Comparison of ENCODE assay signal across 11 cellular contexts in genomic region chr5:93890657-93891056, GRCh38.
DNase-seq lines count a peak whose midpoint lies in the region; TF ChIP-seq lines count a peak whose summit lies in the region.
"Had no signal": no experiment of that assay in that cellular context is flagged by ENCODE, and none has a peak within 500 bp of the region (broad histone marks: within the 10 kb centered on the region; RNA-seq: fewer than 3 reads in every experiment).

No MANE protein-coding gene starts in this region.

- intact Hi-C loops in posterior vena cava (cut with DNase I) = no loop called here

- DNase-seq in MV-4-11 (lab: John Stamatoyannopoulos, UW) (peak; percentile 2), NCI-H524 treated with DMSO at 0.1 percent for 48 hours (lab: John Stamatoyannopoulos, UW) (peak; percentile 60), fibroblast of the aortic adventitia (ENCODE audit: low read depth) (peak; percentile 41), retina (peak; percentile 51), activated gamma-delta T cell (lab: John Stamatoyannopoulos, UW) (no peak), posterior vena cava (ENCODE audit: low spot score) (no peak)
- no peak for DNase-seq in effector memory CD4-positive, alpha-beta T cell
- DNase-seq: activated CD8-positive, alpha-beta T cell treated with anti-CD3 and anti-CD28 coated beads for 36 hours; GOT3; NCI-H1048; right lobe of liver had no signal

- no peaks in the 10 kb centered on the region for H3K9me3 ChIP-seq in effector memory CD4-positive, alpha-beta T cell (ENCODE audit: control insufficient read depth, low read length)
- H3K9me3 ChIP-seq: right lobe of liver had no signal

- H3K27ac ChIP-seq in effector memory CD4-positive, alpha-beta T cell (ENCODE audit: insufficient read depth, low read length, poor library complexity, severe bottlenecking) = no peak overlapping the region
- H3K27ac ChIP-seq: right lobe of liver had no signal

- H3K27me3 ChIP-seq in effector memory CD4-positive, alpha-beta T cell (replicated peaks; ENCODE audit: control insufficient read depth, insufficient read depth, low read length, poor library complexity, severe bottlenecking) = no peaks in the 10 kb centered on the region
- H3K27me3 ChIP-seq: right lobe of liver had no signal

- no peaks in the 10 kb centered on the region for H3K4me1 ChIP-seq in effector memory CD4-positive, alpha-beta T cell (ENCODE audit: control insufficient read depth, insufficient read depth, low read length, poor library complexity, severe bottlenecking)

- no peak overlapping the region for H3K4me3 ChIP-seq in fibroblast of the aortic adventitia (ENCODE audit: low read depth, low read length)
- no peak overlapping the region for H3K4me3 ChIP-seq in effector memory CD4-positive, alpha-beta T cell (ENCODE audit: insufficient read depth, low read depth, low read length, poor library complexity, severe bottlenecking)
- H3K4me3 ChIP-seq: right lobe of liver had no signal

- no peak for TF ChIP-seq CTCF in fibroblast of the aortic adventitia (IDR thresholded peaks at IDR 0.05; ENCODE audit: insufficient read depth, low read length)

- H3K36me3 ChIP-seq in effector memory CD4-positive, alpha-beta T cell (ENCODE audit: control insufficient read depth, insufficient read depth, low read length) = no peaks in the 10 kb centered on the region
- H3K36me3 ChIP-seq: right lobe of liver had no signal

Comparison
In these comparisons a context has a peak if more than half of its experiments do, and no peak if none do; other contexts are left out.
1. DNase-seq: peak in MV-4-11 (single experiment), NCI-H524 treated with DMSO at 0.1 percent for 48 hours (single experiment), fibroblast of the aortic adventitia (single experiment) and retina (single experiment); none in activated gamma-delta T cell (single experiment), posterior vena cava (single experiment) and effector memory CD4-positive, alpha-beta T cell (0 of 3).